Comparison of ENCODE assay signal across 9 cellular contexts in genomic region chr4:120517966-120518365, GRCh38.
DNase-seq lines count a peak whose midpoint lies in the region; ATAC-seq, FAIRE-seq and TF ChIP-seq lines count a peak whose summit lies in the region.
"Had no signal": no experiment of that assay in that cellular context is flagged by ENCODE, and none has a peak within 500 bp of the region (broad histone marks: within the 10 kb centered on the region; RNA-seq: fewer than 3 reads in every experiment).

No MANE protein-coding gene starts in this region.

- no peaks in the 10 kb centered on the region for H3K36me3 ChIP-seq in mucosa of rectum (ENCODE audit: control insufficient read depth in 2 of 2, insufficient read depth in 2 of 2, low read length in 2 of 2)
- no peaks in the 10 kb centered on the region for H3K36me3 ChIP-seq in suprapubic skin

- peak; percentile 81 for FAIRE-seq in HTR-8/SVneo (lab: Jason Lieb, UNC)

- WGBS in suprapubic skin: 69% methylated on average over 3 of the region's 3 CpGs

- H3K27me3 ChIP-seq in mucosa of rectum (ENCODE audit: control insufficient read depth in 2 of 2, insufficient read depth in 2 of 2, low read length in 2 of 2) (no peaks in the 10 kb centered on the region), suprapubic skin (no peaks in the 10 kb centered on the region)

- peaks cover 0 to 7% of the 10 kb centered on the region in 2 donors for H3K4me1 ChIP-seq in mucosa of rectum (ENCODE audit: control insufficient read depth in 2 of 2, insufficient read depth in 2 of 2, low read length in 2 of 2)
- no peaks in the 10 kb centered on the region for H3K4me1 ChIP-seq in suprapubic skin

- no peak overlapping the region for H3K9ac ChIP-seq in mucosa of rectum (ENCODE audit: low read depth in 1 of 2, low read length in 2 of 2)

- H3K4me3 ChIP-seq in choroid plexus epithelial cell (ENCODE audit: low read depth, low read length): peak overlapping the region; percentile 33
- H3K4me3 ChIP-seq in mucosa of rectum (ENCODE audit: low read length in 2 of 2): peak overlapping the region; percentile 10 to 35
- no peak overlapping the region for H3K4me3 ChIP-seq in suprapubic skin

- TF ChIP-seq POLR2A in suprapubic skin (IDR thresholded peaks at IDR 0.05): no peak

- H3K27ac ChIP-seq in mucosa of rectum (ENCODE audit: low read depth in 2 of 2, low read length in 2 of 2) (no peak overlapping the region), suprapubic skin (no peak overlapping the region)

- TF ChIP-seq CTCF in choroid plexus epithelial cell (conservative IDR thresholded peaks at IDR 0.05; ENCODE audit: low read depth, low read length) (no peak), suprapubic skin (IDR thresholded peaks at IDR 0.05) (no peak)

- H3K9me3 ChIP-seq in mucosa of rectum (ENCODE audit: control insufficient read depth in 2 of 2, low read length in 2 of 2): no peaks in the 10 kb centered on the region
- H3K9me3 ChIP-seq in suprapubic skin: no peaks in the 10 kb centered on the region

- TF ChIP-seq EP300 in suprapubic skin (IDR thresholded peaks at IDR 0.05): no peak

- no peak for ATAC-seq in GM19467 (IDR thresholded peaks at IDR 0.05; ENCODE audit: unreplicated experiment)
- ATAC-seq in GM21825 (IDR thresholded peaks at IDR 0.05; ENCODE audit: unreplicated experiment): no peak

- DNase-seq in COLO829 (ENCODE audit: low spot score) (peak; percentile 53), HTR-8/SVneo (ENCODE audit: insufficient read length, low spot score) (peak; percentile 52), choroid plexus epithelial cell (ENCODE audit: low read depth) (peak; percentile 87), cerebellum (ENCODE audit: low spot score) (no peak), suprapubic skin (ENCODE audit: low spot score in 2 of 2) (no peak)
- DNase-seq: hippocampal formation had no signal

Comparison
In these comparisons a context has a peak if more than half of its experiments do, and no peak if none do; other contexts are left out.
1. DNase-seq: peak in COLO829 (single experiment), HTR-8/SVneo (single experiment) and choroid plexus epithelial cell (single experiment); none in cerebellum (single experiment) and suprapubic skin (0 of 2).